ENCODE assay signal across 8 cellular contexts in genomic region chr19:6459356-6460098, GRCh38. TPM values are rescaled to one million over a fixed set of nuclear protein-coding genes. Genes with fewer than 3 reads are reported as not detected.
A peak's percentile ranks its signal among the peaks of the same experiment; 100 is the strongest.
DNase-seq lines count a peak whose midpoint lies in the region; ATAC-seq and TF ChIP-seq lines count a peak whose summit lies in the region.

Gene SLC25A23 (minus strand): TSS chr19:6459792. CDS start chr19:6459628, 164 bp downstream.

- H3K27me3 Mint-ChIP-seq in type B pancreatic cell = peaks cover 19% of the 10 kb centered on the region

- DNase-seq in BE2C (peak; percentile 87), RPMI8226 (peak; percentile 82), type B pancreatic cell (ENCODE audit: extremely low spot score, unreplicated experiment) (peak; percentile 84)
- peak; percentile 60 for DNase-seq in activated naive CD4-positive, alpha-beta T cell treated with Interleukin-2 at 50 U/mL for 16 hours

- H3K4me1 Mint-ChIP-seq in type B pancreatic cell (ENCODE audit: unreplicated experiment) = peaks cover 14% of the 10 kb centered on the region

- peak; percentile 24 to 43 for TF ChIP-seq POLR2A in gastroesophageal sphincter (IDR thresholded peaks at IDR 0.05)

- H3K27ac Mint-ChIP-seq in type B pancreatic cell = peak within 1 kb of the TSS; percentile 97

- H3K36me3 Mint-ChIP-seq in type B pancreatic cell = peaks cover 12% of the 10 kb centered on the region

- peak within 1 kb of the TSS; percentile 50 for H2AFZ ChIP-seq in neuron (ENCODE audit: low read depth, low read length)

- no peaks in the 10 kb centered on the region for H3K9me3 ChIP-seq in BE2C
- H3K9me3 ChIP-seq in gastroesophageal sphincter = peaks cover 0 to 5% (median 0%) of the 10 kb centered on the region in 3 donors
- peaks cover 10% of the 10 kb centered on the region for H3K9me3 ChIP-seq in neuron (ENCODE audit: low read length)

- H3K9me3 Mint-ChIP-seq in type B pancreatic cell = no peaks in the 10 kb centered on the region

- peak within 1 kb of the TSS; percentile 98 for H3K4me3 Mint-ChIP-seq in type B pancreatic cell

- peaks cover 8% of the 10 kb centered on the region for H3K27me3 ChIP-seq in BE2C
- peaks cover 19% of the 10 kb centered on the region for H3K27me3 ChIP-seq in gastroesophageal sphincter
- H3K27me3 ChIP-seq in neuron (ENCODE audit: insufficient read depth, low read length) = peaks cover 16% of the 10 kb centered on the region

- peak within 1 kb of the TSS; percentile 75 to 94 (median 91) for H3K27ac ChIP-seq in gastroesophageal sphincter

- H3K36me3 ChIP-seq in BE2C (peaks cover 4% of the 10 kb centered on the region), gastroesophageal sphincter (peaks cover 0 to 30% of the 10 kb centered on the region in 2 donors), neuron (ENCODE audit: insufficient read depth, low read length) (peaks cover 13% of the 10 kb centered on the region)

- no peaks in the 10 kb centered on the region for H3K4me1 ChIP-seq in BE2C
- H3K4me1 ChIP-seq in gastroesophageal sphincter = peaks cover 0 to 30% (median 10%) of the 10 kb centered on the region in 3 donors
- H3K4me1 ChIP-seq in neuron (ENCODE audit: insufficient read depth, low read length) = peaks cover 6% of the 10 kb centered on the region

- 0% methylated on average over 2 of the region's 62 CpGs for WGBS in gastroesophageal sphincter (ENCODE audit: low coverage in 1 of 2), 2 donors

- H3K4me3 ChIP-seq in BE2C (ENCODE audit: low read depth, low read length) = peak within 1 kb of the TSS; percentile 74
- H3K4me3 ChIP-seq in gastroesophageal sphincter = peak within 1 kb of the TSS; percentile 54 to 94
- peak within 1 kb of the TSS; percentile 57 for H3K4me3 ChIP-seq in neuron (ENCODE audit: low read length)

- TF ChIP-seq CTCF in BE2C (IDR thresholded peaks at IDR 0.05; ENCODE audit: low read depth, low read length) = no peak
- TF ChIP-seq CTCF in gastroesophageal sphincter (IDR thresholded peaks at IDR 0.05) = no peak
- TF ChIP-seq CTCF in type B pancreatic cell (conservative IDR thresholded peaks at IDR 0.05) = no peak

- no peak for TF ChIP-seq EP300 in gastroesophageal sphincter (IDR thresholded peaks at IDR 0.05)

- peak; percentile 39 for ATAC-seq in GM19023 (IDR thresholded peaks at IDR 0.05; ENCODE audit: unreplicated experiment)
- peak; percentile 24 for ATAC-seq in HG03521 (IDR thresholded peaks at IDR 0.05; ENCODE audit: unreplicated experiment)
- peak; percentile 71 for ATAC-seq in gastroesophageal sphincter

RNA-seq across cellular contexts. Expression of gene SLC25A23, which starts in this region (rescaled TPM):
- polyA plus RNA-seq in BE2C (2012; ENCODE audit: insufficient read depth, insufficient read length, low read depth) = 27.7 TPM
- total RNA-seq in gastroesophageal sphincter (100 to 1,000 TPM; 111 to 328 (median 240) TPM), type B pancreatic cell (ENCODE audit: low replicate concordance) (67.5 and 86.6 TPM in 2 replicates)

Comparison
In these comparisons a context has a peak if more than half of its experiments do, and no peak if none do; other contexts are left out.
1. Peak in every context shown above with its lines: DNase-seq, ATAC-seq, H3K4me3 ChIP-seq and H3K27ac ChIP-seq.